ENCODE assay signal across 10 cellular contexts in the genomic region with DNA sequence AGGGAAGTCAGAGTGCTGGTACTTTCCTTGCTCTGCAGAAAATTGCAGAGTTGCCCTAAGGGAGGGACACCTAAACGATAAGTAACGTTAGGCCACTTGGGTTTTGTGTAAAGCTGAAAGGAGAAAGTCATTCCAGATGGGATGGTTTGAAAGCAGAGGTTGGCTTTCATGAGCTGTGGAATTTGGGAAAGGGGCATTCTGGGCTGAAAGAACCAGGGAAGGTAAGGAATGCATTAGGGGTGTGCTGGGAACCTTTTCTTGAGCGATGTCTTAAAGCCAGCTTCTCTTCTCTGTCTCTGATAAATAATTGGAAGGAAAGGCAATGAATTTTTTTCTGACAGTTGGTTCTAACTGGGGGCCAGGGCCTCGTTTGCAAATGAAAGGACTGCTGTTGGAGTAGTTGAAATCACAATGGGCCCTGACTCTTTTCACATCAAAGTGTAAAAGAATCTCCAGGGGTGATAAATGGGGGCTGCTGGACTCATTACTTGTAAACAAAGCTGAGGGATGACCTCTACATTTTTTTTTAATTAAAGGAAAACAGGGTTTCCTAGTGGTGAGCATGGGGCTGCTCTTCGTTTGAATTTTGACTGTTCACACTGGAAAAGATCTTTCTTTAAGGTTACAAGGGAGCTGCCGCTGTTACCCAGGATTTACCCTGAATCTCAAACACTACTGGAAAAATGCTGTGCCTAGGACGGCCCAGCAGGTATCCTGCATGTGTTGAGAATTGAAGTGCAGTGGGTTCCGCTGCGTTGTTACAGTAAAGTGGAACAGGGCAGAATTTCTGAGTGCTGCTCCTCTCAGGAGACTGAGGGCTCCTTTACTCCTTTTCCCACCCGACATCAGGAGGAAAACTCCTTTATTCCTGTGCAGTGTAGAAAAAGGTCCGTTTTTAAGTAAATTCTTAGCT. TPM values are rescaled to one million over a fixed set of nuclear protein-coding genes. Genes with fewer than 3 reads are reported as not detected.
A peak's percentile ranks its signal among the peaks of the same experiment; 100 is the strongest.
DNase-seq lines count a peak whose midpoint lies in the region; FAIRE-seq and TF ChIP-seq lines count a peak whose summit lies in the region.
"Had no signal": no experiment of that assay in that cellular context is flagged by ENCODE, and none has a peak within 500 bp of the region (broad histone marks: within the 10 kb centered on the region; RNA-seq: fewer than 3 reads in every experiment).

No MANE protein-coding gene starts in this region.

- H3K14ac ChIP-seq in H1 (ENCODE audit: insufficient read length), result no peak overlapping the region

- H2AFZ ChIP-seq in KMS-11 (ENCODE audit: low read depth) (no peak overlapping the region), H1 (ENCODE audit: low read length) (no peak overlapping the region)

- H3K27ac Mint-ChIP-seq in nephron progenitor cell, result peak overlapping the region; percentile 99

- peak overlapping the region; percentile 73 for H3K4me2 ChIP-seq in KMS-11
- peak overlapping the region; percentile 64 to 70 for H3K4me2 ChIP-seq in H1 (ENCODE audit: insufficient read depth in 1 of 2, low read depth in 2 of 2, low read length in 2 of 2)

- H3K9me3 ChIP-seq in H1 (ENCODE audit: insufficient read depth in 2 of 2, low read depth in 1 of 2, low read length in 1 of 2), result no peaks in the 10 kb centered on the region

- H2BK120ac ChIP-seq in H1 (replicated peaks; ENCODE audit: low read depth, low read length), result peak overlapping the region; percentile 71

- POLR2A ChIA-PET in H1 (lab: Charles Lee; ENCODE audit: partially characterized antibody), result interaction anchor here (0.6 to 19.7 kb wide), 23 partner anchors 9 to 96 kb away, joined by 3 to 319 read pairs (median 5); a partner anchor contains a TSS

- no peaks in the 10 kb centered on the region for H3K23me2 ChIP-seq in H1 (ENCODE audit: low read depth, low read length)

- H3K9ac ChIP-seq in KMS-11 (peak overlapping the region; percentile 52; the same call in 1 of the 2 replicates), H1 (replicated peaks in 1 of 4; ENCODE audit: extremely low read depth in 1 of 4, low read depth in 3 of 4, low read length in 3 of 4) (peak overlapping the region; percentile 43 to 58 (median 57); a peak in 6 of 7 replicates)

- H3K23ac ChIP-seq in H1 (ENCODE audit: insufficient read length), result no peak overlapping the region

- peak overlapping the region; percentile 81 for H4K5ac ChIP-seq in H1 (ENCODE audit: insufficient read length, low read depth, low read length)

- peak overlapping the region; percentile 14 for H3K4me3 ChIP-seq in KMS-11 (IDR thresholded peaks at IDR 0.05; ENCODE audit: insufficient read depth, low read depth, low read length)
- peak overlapping the region in 2 of 4 experiments; percentile 6 to 43; a peak in 4 of 8 replicates for H3K4me3 ChIP-seq in H1 (ENCODE audit: extremely low read depth in 1 of 4, insufficient read depth in 2 of 4, low read depth in 3 of 4, low read length in 4 of 4)

- peaks cover 75% of the 10 kb centered on the region for H3K4me1 Mint-ChIP-seq in nephron progenitor cell

- WGBS in H1 (ENCODE audit: extremely low coverage in 1 of 2, insufficient coverage in 1 of 2, insufficient read length in 1 of 2, insufficient replicate concordance in 2 of 2, low coverage in 1 of 2, low lambda C conversion rate in 2 of 2, missing lambda C conversion rate in 1 of 2), 2 experiments, result 2% methylated on average over 11 of the region's 11 CpGs; no CpG with 5 or more reads in 1 of the 2 experiments

- H3K27me3 Mint-ChIP-seq in nephron progenitor cell (ENCODE audit: low read depth, poor library complexity), result peaks cover 5% of the 10 kb centered on the region

- no peaks in the 10 kb centered on the region for H3K27me3 ChIP-seq in KMS-11 (ENCODE audit: insufficient read depth, low read depth)
- H3K27me3 ChIP-seq in H1 (replicated peaks in 1 of 4; ENCODE audit: control insufficient read depth in 3 of 4, extremely low read depth in 1 of 4, insufficient read depth in 3 of 4, low read length in 3 of 4), result no peaks in the 10 kb centered on the region

- peak; percentile 25 for DNase-seq in EH (ENCODE audit: low read depth)
- peak; percentile 58 to 72 for DNase-seq in H1 (ENCODE audit: low read depth in 1 of 2, low spot score in 2 of 2)
- peak; percentile 26 for DNase-seq in nephron progenitor cell
- DNase-seq in NCI-H2029 treated with DMSO at 0.1 percent for 48 hours (lab: John Stamatoyannopoulos, UW), result no peak
- no peak for DNase-seq in RKO (ENCODE audit: low spot score)
- no peak for DNase-seq in urothelium cell line (ENCODE audit: low spot score)
- DNase-seq in SW480 (ENCODE audit: low spot score), result no peak
- DNase-seq: mammary epithelial cell, T1000 had no signal

- H3K79me2 ChIP-seq in KMS-11 (ENCODE audit: insufficient read depth, low read depth) (peaks cover 88% of the 10 kb centered on the region), H1 (ENCODE audit: control insufficient read depth in 1 of 2, insufficient read depth in 2 of 2, low read length in 2 of 2) (peaks cover 4 to 62% of the 10 kb centered on the region in 2 experiments; a peak in 3 of 4 replicates)

- H3K9me3 Mint-ChIP-seq in nephron progenitor cell, result no peaks in the 10 kb centered on the region

- H3K4ac ChIP-seq in H1 (replicated peaks; ENCODE audit: insufficient read length, low read depth, low read length), result no peak overlapping the region

- H3K4me3 Mint-ChIP-seq in nephron progenitor cell, result peak overlapping the region; percentile 65

- TF ChIP-seq POLR2A in H1 (IDR thresholded peaks at IDR 0.05; ENCODE audit: control extremely low read depth in 1 of 2, low read depth in 2 of 2, low read length in 2 of 2), result peak in 1 of 2 experiments; percentile 57; a peak in 1 of 3 replicates

- H3K27ac ChIP-seq in KMS-11, result peak overlapping the region; percentile 92
- peak overlapping the region; percentile 85 for H3K27ac ChIP-seq in H1 (ENCODE audit: low read depth, low read length)

- H2BK5ac ChIP-seq in H1 (ENCODE audit: low read depth, low read length), result peak overlapping the region; percentile 99

- peak; percentile 98 for FAIRE-seq in H1 (lab: Jason Lieb, UNC)
- no peak for FAIRE-seq in urothelium cell line (lab: Jason Lieb, UNC)

- H3K4me1 ChIP-seq in KMS-11 (ENCODE audit: low read depth, poor library complexity, severe bottlenecking) (peaks cover 100% of the 10 kb centered on the region), H1 (replicated peaks in 1 of 4; ENCODE audit: control insufficient read depth in 3 of 4, insufficient read depth in 4 of 4, low read length in 3 of 4) (peaks cover 13 to 40% (median 20%) of the 10 kb centered on the region in 4 experiments; a peak in 6 of 7 replicates)

- H2AK5ac ChIP-seq in H1 (ENCODE audit: low read depth, low read length), result peak overlapping the region; percentile 68; the same call in 1 of the 2 replicates

- CTCF ChIA-PET in H1 (lab: Charles Lee; ENCODE audit: partially characterized antibody), result interaction anchor here (0.6 to 2.4 kb wide), 23 partner anchors 10 to 114 kb away, joined by 3 to 8 read pairs (median 3); a partner anchor contains a TSS

- no peak overlapping the region for H4K8ac ChIP-seq in H1 (ENCODE audit: extremely low read depth, insufficient read depth, low read length)

- peak overlapping the region; percentile 97 for H2BK12ac ChIP-seq in H1 (ENCODE audit: low read depth, low read length)

- peak overlapping the region; percentile 89 for H4K91ac ChIP-seq in H1 (replicated peaks; ENCODE audit: insufficient read length, low read length)

- peak overlapping the region; percentile 13 for H3K56ac ChIP-seq in H1 (replicated peaks; ENCODE audit: insufficient read length, low read depth, low read length)

- no peak overlapping the region; the same call in 1 of the 2 replicates for H2BK15ac ChIP-seq in H1 (ENCODE audit: low read length)

- no peaks in the 10 kb centered on the region; the same call in 1 of the 2 replicates for H3K79me1 ChIP-seq in H1 (ENCODE audit: low read depth, low read length)

- no peaks in the 10 kb centered on the region for H4K20me1 ChIP-seq in KMS-11 (ENCODE audit: insufficient read depth)
- no peaks in the 10 kb centered on the region for H4K20me1 ChIP-seq in H1 (replicated peaks in 1 of 2; ENCODE audit: control insufficient read depth in 1 of 2, insufficient read depth in 2 of 2, low read length in 2 of 2)

- H3K36me3 ChIP-seq in KMS-11 (ENCODE audit: insufficient read depth) (no peaks in the 10 kb centered on the region), H1 (ENCODE audit: control insufficient read depth in 2 of 4, insufficient read depth in 4 of 4, low read length in 3 of 4) (peaks cover 0 to 8% (median 0%) of the 10 kb centered on the region in 4 experiments; a peak in 1 of 8 replicates)

- peaks cover 32% of the 10 kb centered on the region for H3K36me3 Mint-ChIP-seq in nephron progenitor cell (ENCODE audit: low read depth)

- H2BK20ac ChIP-seq in H1 (ENCODE audit: low read length), result peak overlapping the region; percentile 98

- peak in 1 of 2 experiments; percentile 95; a peak in 2 of 3 replicates for TF ChIP-seq EP300 in H1 (IDR thresholded peaks at IDR 0.05; ENCODE audit: borderline replicate concordance in 1 of 2, low read depth in 2 of 2, low read length in 2 of 2)

- peak overlapping the region; percentile 86 for H3K18ac ChIP-seq in H1 (ENCODE audit: extremely low read depth, low read length)

- no peak for TF ChIP-seq CTCF in KMS-11 (conservative IDR thresholded peaks at IDR 0.05; ENCODE audit: low read depth, low read length)
- TF ChIP-seq CTCF in H1 (IDR thresholded peaks at IDR 0.05; ENCODE audit: control extremely low read depth in 1 of 3, insufficient read depth in 1 of 3, low read depth in 1 of 3, low read length in 3 of 3), result no peak
- no peak for TF ChIP-seq CTCF in nephron progenitor cell (IDR thresholded peaks at IDR 0.05)

- peak in 1 of 2 experiments; percentile 10; a peak in 2 of 4 replicates for TF ChIP-seq RAD21 in H1 (IDR thresholded peaks at IDR 0.05 in 1 of 2, conservative IDR thresholded peaks at IDR 0.05 in 1 of 2; ENCODE audit: low read depth in 2 of 2, low read length in 2 of 2)

TF ChIP-seq in H1, 55 proteins besides CTCF, POLR2A, EP300 and RAD21 (continues in another document):
- TF ChIP-seq EGR1 (IDR thresholded peaks at IDR 0.05; ENCODE audit: borderline replicate concordance, low read depth, low read length) (peak; percentile 31; the same call in 1 of the 2 replicates), SP1 (IDR thresholded peaks at IDR 0.05; ENCODE audit: low read depth, low read length) (peak; percentile 86), TAF1 (IDR thresholded peaks at IDR 0.05; ENCODE audit: low read depth, low read length) (peak; percentile 39; the same call in 1 of the 2 replicates), YY1 (IDR thresholded peaks at IDR 0.05; ENCODE audit: low read depth, low read length) (no peak)

RNA-seq across cellular contexts. Expression of a gene that starts 25.0 kb away (rescaled TPM):
- total RNA-seq in H1 (2021; fragmentation: NEBNext Ultra II Directional; extraction: Animal tissue kit (Norgen Biotek cat#: 25700)), result 85.4 and 85.5 TPM in 2 replicates
- 14.8 and 24.6 TPM in 2 replicates for polyA plus RNA-seq in H1 (2011; rRNA removed)
- 14.7 TPM for polyA plus RNA-seq in H1 (2011; cell fraction: cytosol; rRNA removed)
- 39.6 TPM for polyA plus RNA-seq in H1 (2011; cell fraction: nucleus; rRNA removed)
- polyA plus RNA-seq in H1 (2012, experiment 1 of 2), result 16.6 to 29.0 TPM (median 21.1 TPM) in 4 replicates
- polyA plus RNA-seq in H1 (2012, experiment 2 of 2), result 1.9 TPM
- 29.1 TPM for polyA plus RNA-seq in H1 (2013, experiment 1 of 2)
- 29.0 TPM for polyA plus RNA-seq in H1 (2013, experiment 2 of 2)
- polyA minus RNA-seq in H1 (2011; rRNA and poly(A)+ RNA removed), result 104 and 106 TPM in 2 replicates
- polyA minus RNA-seq in H1 (2011; cell fraction: cytosol; rRNA and poly(A)+ RNA removed), result 44.7 TPM
- 152 TPM for polyA minus RNA-seq in H1 (2011; cell fraction: nucleus; rRNA and poly(A)+ RNA removed)

Comparison
In these comparisons a context has a peak if more than half of its experiments do, and no peak if none do; other contexts are left out.
1. DNase-seq: peak in EH (single experiment), H1 (2 of 2) and nephron progenitor cell (single experiment); none in NCI-H2029 treated with DMSO at 0.1 percent for 48 hours (single experiment), RKO (single experiment), urothelium cell line (single experiment) and SW480 (single experiment).